20 cellular contexts compared by ENCODE assay signal in genomic region chr15:39211108-39211979, GRCh38.
DNase-seq lines count a peak whose midpoint lies in the region; ATAC-seq, FAIRE-seq and TF ChIP-seq lines count a peak whose summit lies in the region.
"Had no signal": no experiment of that assay in that cellular context is flagged by ENCODE, and none has a peak within 500 bp of the region (broad histone marks: within the 10 kb centered on the region; RNA-seq: fewer than 3 reads in every experiment).

No MANE protein-coding gene starts in this region.

- TF ChIP-seq POLR2A in HCT116 (IDR thresholded peaks at IDR 0.05; ENCODE audit: borderline replicate concordance, extremely low read depth, insufficient read depth, insufficient read length): no peak

- H3K4me1 Mint-ChIP-seq in Calu3 (ENCODE audit: low read depth, unreplicated experiment): peaks cover 26% of the 10 kb centered on the region
- H3K4me1 Mint-ChIP-seq: CD8-positive, alpha-beta memory T cell had no signal

- no peaks in the 10 kb centered on the region for H3K27me3 Mint-ChIP-seq in Calu3 (ENCODE audit: unreplicated experiment)

- H4K20me1 ChIP-seq in HCT116 (ENCODE audit: insufficient read depth): no peaks in the 10 kb centered on the region
- H4K20me1 ChIP-seq in keratinocyte (ENCODE audit: control insufficient read depth, extremely low read depth, insufficient read depth, low read length): no peaks in the 10 kb centered on the region
- H4K20me1 ChIP-seq in PC-9 (ENCODE audit: insufficient read depth): no peaks in the 10 kb centered on the region

- ATAC-seq in HCT116: no peak
- no peak for ATAC-seq in HG03469 (IDR thresholded peaks at IDR 0.05; ENCODE audit: unreplicated experiment)
- ATAC-seq in HG02642 (IDR thresholded peaks at IDR 0.05; ENCODE audit: poor library complexity, unreplicated experiment): no peak
- ATAC-seq: PC-3 had no signal

- FAIRE-seq in keratinocyte (lab: Jason Lieb, UNC): peak; percentile 39

- peaks cover 3% of the 10 kb centered on the region for H3K9me3 Mint-ChIP-seq in Calu3 (ENCODE audit: low read depth, unreplicated experiment)

- peaks cover 14% of the 10 kb centered on the region for H3F3A ChIP-seq in PC-9 (ENCODE audit: insufficient read depth, low read depth)

- no peaks in the 10 kb centered on the region for H3K79me2 ChIP-seq in HCT116 (ENCODE audit: insufficient read depth, low read length)
- H3K79me2 ChIP-seq in keratinocyte (ENCODE audit: control insufficient read depth, insufficient read depth, low read length): no peaks in the 10 kb centered on the region
- no peaks in the 10 kb centered on the region for H3K79me2 ChIP-seq in PC-9 (ENCODE audit: low read depth)

- H3K9me2 ChIP-seq in HCT116 (ENCODE audit: insufficient read depth) (no peaks in the 10 kb centered on the region), PC-9 (ENCODE audit: insufficient read depth) (no peaks in the 10 kb centered on the region)

- H3K9ac ChIP-seq in HCT116 (ENCODE audit: low read length) (no peak overlapping the region), keratinocyte (ENCODE audit: control insufficient read depth, extremely low read depth, insufficient read depth, low read length) (no peak overlapping the region)

- peaks cover 7% of the 10 kb centered on the region for H3K36me3 Mint-ChIP-seq in Calu3 (ENCODE audit: insufficient read depth, unreplicated experiment)
- H3K36me3 Mint-ChIP-seq: CD8-positive, alpha-beta memory T cell had no signal

- RAD21 ChIA-PET in HCT116 (lab: Charles Lee; ENCODE audit: low non-redundant PET in 1 of 2, low total read pairs in 2 of 2, uncharacterized antibody in 2 of 2, unreplicated experiment in 2 of 2): no interaction called here

- POLR2A ChIA-PET in HCT116 (lab: Charles Lee) (no interaction called here), PC-9 (lab: Charles Lee; ENCODE audit: unreplicated experiment) (no interaction called here)

- H3K4me1 ChIP-seq in HCT116 (ENCODE audit: control insufficient read depth in 1 of 2, insufficient read depth in 2 of 2, low read length in 2 of 2) (peaks cover 12 to 22% of the 10 kb centered on the region in 2 experiments), keratinocyte (ENCODE audit: control insufficient read depth, extremely low read depth, insufficient read depth, low read length) (peaks cover 15% of the 10 kb centered on the region), PC-9 (replicated peaks; ENCODE audit: insufficient read depth) (peaks cover 16% of the 10 kb centered on the region)

- no peak overlapping the region for H3K4me3 Mint-ChIP-seq in Calu3 (ENCODE audit: low read depth, unreplicated experiment)
- H3K4me3 Mint-ChIP-seq: CD8-positive, alpha-beta memory T cell had no signal

- CTCF ChIA-PET in Calu3 (lab: Charles Lee): interaction anchor here (0.6 to 0.9 kb wide), 3 partner anchors 23 to 418 kb away, joined by 3 read pairs; no protein-coding TSS in a partner anchor
- CTCF ChIA-PET in HCT116 (lab: Charles Lee): no interaction called here
- CTCF ChIA-PET in PC-9 (lab: Charles Lee): no interaction called here

- intact Hi-C loops in Calu3 (cut with micrococcal nuclease; ENCODE audit: unreplicated experiment) (loop anchor here (10.0 kb wide), 1 partner anchor 63 kb away; no protein-coding TSS in a partner anchor), HCT116 (cut with micrococcal nuclease) (loop anchor here (5.0 kb wide), 1 partner anchor 51 kb away; no protein-coding TSS in a partner anchor), PC-9 (cut with micrococcal nuclease; ENCODE audit: unreplicated experiment) (no loop called here)

- dilution Hi-C loops in keratinocyte (cut with MboI; ENCODE audit: extremely low pct_ligation_motif_present, low sequenced_read_pairs): no loop called here

- no peak for TF ChIP-seq RAD21 in HCT116 (IDR thresholded peaks at IDR 0.05; ENCODE audit: low read depth)

- BruUV-seq in Calu3 (replicated peaks; lab: Mats Ljungman, UMichigan): no TSS peak
- BruUV-seq in HCT116 (replicated peaks; lab: Mats Ljungman, UMichigan): no TSS peak
- no TSS peak for BruUV-seq in PC-9 (replicated peaks; lab: Mats Ljungman, UMichigan)

- H3K4me3 ChIP-seq in HCT116 (replicated peaks in 1 of 2; ENCODE audit: low read depth in 1 of 2, low read length in 2 of 2) (no peak overlapping the region), keratinocyte (ENCODE audit: control insufficient read depth in 2 of 3, extremely low read depth in 1 of 3, insufficient read depth in 2 of 3, low read depth in 1 of 3, low read length in 3 of 3) (no peak overlapping the region), PC-9 (no peak overlapping the region)
- H3K4me3 ChIP-seq: SJCRH30 had no signal

- no peaks in the 10 kb centered on the region for H3K27me3 ChIP-seq in HCT116 (ENCODE audit: insufficient read depth, low read length)
- no peaks in the 10 kb centered on the region for H3K27me3 ChIP-seq in keratinocyte (ENCODE audit: control insufficient read depth, extremely low read depth, insufficient read depth, low read length)
- H3K27me3 ChIP-seq in PC-9 (ENCODE audit: insufficient read depth, low read depth): no peaks in the 10 kb centered on the region
- H3K27me3 ChIP-seq: SJCRH30 had no signal

- H3K4me2 ChIP-seq in HCT116 (ENCODE audit: low read length) (no peak overlapping the region), keratinocyte (ENCODE audit: control insufficient read depth, extremely low read depth, insufficient read depth, low read depth, low read length) (no peak overlapping the region), PC-9 (no peak overlapping the region)

- TF ChIP-seq CTCF in Calu3 (IDR thresholded peaks at IDR 0.05; ENCODE audit: unreplicated experiment) (no peak), HCT116 (IDR thresholded peaks at IDR 0.05 in 2 of 3, conservative IDR thresholded peaks at IDR 0.05 in 1 of 3; ENCODE audit: borderline replicate concordance in 1 of 3, insufficient read depth in 1 of 3, low read depth in 2 of 3, low read length in 2 of 3) (no peak), keratinocyte (optimal IDR thresholded peaks at IDR 0.05 in 1 of 3, IDR thresholded peaks at IDR 0.05 in 1 of 3, conservative IDR thresholded peaks at IDR 0.05 in 1 of 3; ENCODE audit: extremely low read depth in 1 of 3, insufficient read depth in 2 of 3, low read length in 3 of 3) (no peak), PC-9 (conservative IDR thresholded peaks at IDR 0.05) (no peak)

- no peaks in the 10 kb centered on the region for H3K9me1 ChIP-seq in keratinocyte (ENCODE audit: control insufficient read depth, extremely low read depth, insufficient read depth, low read length)

- DNase-seq in Calu3: peak; percentile 16
- no peak for DNase-seq in HCT116 (ENCODE audit: low read depth, low spot score)
- DNase-seq in SHP77 treated with DMSO at 0.1 percent for 48 hours (lab: John Stamatoyannopoulos, UW): peak; percentile 4
- DNase-seq in keratinocyte (ENCODE audit: low read depth, low spot score): no peak
- no peak for DNase-seq in COR-L47 (lab: John Stamatoyannopoulos, UW)
- no peak for DNase-seq in PC-9
- DNase-seq: C1 segment of cervical spinal cord; CD8-positive, alpha-beta memory T cell; DMS 273 treated with DMSO at 0.1 percent for 48 hours; GDM1; KG1; NCI-H1930; NCI-H2171 treated with DMSO at 0.1 percent for 48 hours; NCI-H446; PC-3; SJCRH30; T1000 had no signal

- H3K27ac Mint-ChIP-seq in Calu3 (ENCODE audit: unreplicated experiment): peak overlapping the region; percentile 87
- H3K27ac Mint-ChIP-seq: CD8-positive, alpha-beta memory T cell had no signal

- H2AFZ ChIP-seq in HCT116 (ENCODE audit: low read depth, low read length, poor library complexity, severe bottlenecking) (no peak overlapping the region), keratinocyte (ENCODE audit: control insufficient read depth, low read length) (no peak overlapping the region), PC-9 (no peak overlapping the region)

- H3K27ac ChIP-seq in HCT116 (ENCODE audit: low read depth, low read length): no peak overlapping the region
- no peak overlapping the region for H3K27ac ChIP-seq in keratinocyte (ENCODE audit: control insufficient read depth, insufficient read depth, low read length)
- no peak overlapping the region for H3K27ac ChIP-seq in PC-9
- H3K27ac ChIP-seq: RWPE1, SJCRH30 had no signal

- H3K9me3 ChIP-seq in HCT116 (ENCODE audit: control insufficient read depth in 1 of 2, insufficient read depth in 1 of 2, low read depth in 1 of 2, low read length in 2 of 2) (0 out of 4 replicates have a peak, but pooled peaks cover 0 to 4% of the 10 kb centered on the region in 2 experiments), keratinocyte (ENCODE audit: control insufficient read depth, low read depth, low read length) (peaks cover 26% of the 10 kb centered on the region), PC-9 (ENCODE audit: insufficient read depth, low read depth) (peaks cover 13% of the 10 kb centered on the region)

- no peaks in the 10 kb centered on the region for H3K36me3 ChIP-seq in HCT116 (ENCODE audit: control insufficient read depth in 1 of 2, insufficient read depth in 2 of 2, low read length in 2 of 2)
- H3K36me3 ChIP-seq in keratinocyte (ENCODE audit: control insufficient read depth in 2 of 2, extremely low read depth in 1 of 2, insufficient read depth in 2 of 2, low read length in 2 of 2): peaks cover 0 to 3% of the 10 kb centered on the region in 2 experiments
- no peaks in the 10 kb centered on the region for H3K36me3 ChIP-seq in PC-9 (ENCODE audit: low read depth)
- H3K36me3 ChIP-seq: SJCRH30 had no signal

TF ChIP-seq in HCT116, 20 proteins besides CTCF, POLR2A, EP300 and RAD21:
- TF ChIP-seq ZNF274 (IDR thresholded peaks at IDR 0.05; ENCODE audit: low read depth, low read length) (peak; percentile 61), EZH2 (IDR thresholded peaks at IDR 0.05) (no peak)
TF ChIP-seq in HCT116: peak in this region for 1.

Comparison
In these comparisons a context has a peak if more than half of its experiments do, and no peak if none do; other contexts are left out.
1. DNase-seq: peak in Calu3 (single experiment) and SHP77 treated with DMSO at 0.1 percent for 48 hours (single experiment); none in HCT116 (single experiment), keratinocyte (single experiment), COR-L47 (single experiment) and PC-9 (0 of 2).